In the genomic region with DNA sequence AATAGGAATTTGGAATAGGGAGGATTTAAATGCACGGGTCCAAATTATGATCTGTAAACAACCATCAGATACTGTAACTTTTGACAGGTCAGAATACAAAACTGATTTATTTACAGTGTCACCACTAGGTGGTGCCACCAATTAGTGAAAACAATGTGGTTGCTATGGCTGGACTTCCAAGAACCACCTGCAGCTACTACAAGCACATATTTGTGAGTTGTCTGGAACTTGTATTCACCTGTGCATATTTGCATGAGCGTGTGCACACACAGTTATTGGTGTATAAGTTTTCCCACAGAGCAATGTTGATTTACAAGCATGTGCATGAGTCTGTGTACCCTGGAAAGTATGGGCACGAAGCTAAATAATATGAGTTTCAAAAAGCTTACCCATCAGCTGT, we compare ENCODE assay signal across 8 cellular contexts. TPM values are rescaled to one million over a fixed set of nuclear protein-coding genes. Genes with fewer than 3 reads are reported as not detected.
DNase-seq lines count a peak whose midpoint lies in the region; ATAC-seq and TF ChIP-seq lines count a peak whose summit lies in the region.

No MANE protein-coding gene starts in this region.

- H3K9me3 ChIP-seq in PC-9 (ENCODE audit: insufficient read depth, low read depth), result no peaks in the 10 kb centered on the region

- no peaks in the 10 kb centered on the region for H3K27me3 ChIP-seq in PC-9 (ENCODE audit: insufficient read depth, low read depth)

- CTCF ChIA-PET in activated naive CD4-positive, alpha-beta T cell treated with anti-CD3 and anti-CD28 coated beads for 36 hours (lab: Charles Lee), result interaction anchor here (0.6 to 6.2 kb wide), 35 partner anchors 9 to 287 kb away, joined by 3 to 167 read pairs (median 4); partner anchors contain the start of genes CLTA and SPAG8
- CTCF ChIA-PET in PC-9 (lab: Charles Lee), result interaction anchor here (0.6 kb wide), 2 partner anchors 41 to 120 kb away, joined by 3 to 4 read pairs; no protein-coding TSS in a partner anchor

- H3K4me3 Mint-ChIP-seq in activated naive CD4-positive, alpha-beta T cell treated with anti-CD3 and anti-CD28 coated beads for 36 hours, result no peak overlapping the region

- H3K27ac Mint-ChIP-seq in activated naive CD4-positive, alpha-beta T cell treated with anti-CD3 and anti-CD28 coated beads for 36 hours, result no peak overlapping the region

- no peaks in the 10 kb centered on the region for H3K36me3 ChIP-seq in PC-9 (ENCODE audit: low read depth)

- H2AFZ ChIP-seq in PC-9, result no peak overlapping the region

- intact Hi-C loops in activated naive CD4-positive, alpha-beta T cell treated with anti-CD3 and anti-CD28 coated beads for 36 hours (cut with micrococcal nuclease), result loop anchor here (1.0 kb wide), 2 partner anchors 42 to 120 kb away; no protein-coding TSS in a partner anchor
- intact Hi-C loops in PC-9 (cut with micrococcal nuclease; ENCODE audit: unreplicated experiment), result loop anchor here (2.0 kb wide), 1 partner anchor 120 kb away; no protein-coding TSS in a partner anchor

- TF ChIP-seq CTCF in PC-9 (conservative IDR thresholded peaks at IDR 0.05), result peak; percentile 78

- no peaks in the 10 kb centered on the region for H3K9me3 Mint-ChIP-seq in activated naive CD4-positive, alpha-beta T cell treated with anti-CD3 and anti-CD28 coated beads for 36 hours

- no peaks in the 10 kb centered on the region for H3K9me2 ChIP-seq in PC-9 (ENCODE audit: insufficient read depth)

- H3K4me3 ChIP-seq in PC-9, result no peak overlapping the region

- ATAC-seq in GM21717 (IDR thresholded peaks at IDR 0.05; ENCODE audit: unreplicated experiment), result no peak

- DNase-seq in activated naive CD4-positive, alpha-beta T cell treated with anti-CD3 and anti-CD28 coated beads for 36 hours, result peak; percentile 52
- no peak for DNase-seq in activated naive CD4-positive, alpha-beta T cell treated with anti-CD3 and anti-CD28 coated beads, Interleukin-2, amount 50 U/mL, for 16 hours
- DNase-seq in KBM-7 (peak; percentile 59), PC-9 (peak in 1 of 2 experiments; percentile 54), medulla oblongata (ENCODE audit: extremely low spot score) (peak; percentile 71), mesenteric fat pad (ENCODE audit: low spot score) (no peak)
- peak; percentile 53 for DNase-seq in central memory CD4-positive, alpha-beta T cell

- H3K27me3 Mint-ChIP-seq in activated naive CD4-positive, alpha-beta T cell treated with anti-CD3 and anti-CD28 coated beads for 36 hours (ENCODE audit: low read depth), result no peaks in the 10 kb centered on the region

- POLR2A ChIA-PET in PC-9 (lab: Charles Lee; ENCODE audit: unreplicated experiment), result no interaction called here

- H3F3A ChIP-seq in PC-9 (ENCODE audit: insufficient read depth, low read depth), result peaks cover 20% of the 10 kb centered on the region

- H4K20me1 ChIP-seq in PC-9 (ENCODE audit: insufficient read depth), result no peaks in the 10 kb centered on the region

- no peaks in the 10 kb centered on the region for H3K36me3 Mint-ChIP-seq in activated naive CD4-positive, alpha-beta T cell treated with anti-CD3 and anti-CD28 coated beads for 36 hours (ENCODE audit: low read depth)

- no peaks in the 10 kb centered on the region for H3K79me2 ChIP-seq in PC-9 (ENCODE audit: low read depth)

- in situ Hi-C loops in KBM-7 (cut with MboI; ENCODE audit: low pct_unique_long_range_greater_than_20kb, low sequenced_read_pairs), result no loop called here

- H3K27ac ChIP-seq in PC-9, result no peak overlapping the region

- BruUV-seq in PC-9 (replicated peaks; lab: Mats Ljungman, UMichigan), result no TSS peak

- no peak overlapping the region for H3K4me2 ChIP-seq in PC-9

- peaks cover 38% of the 10 kb centered on the region for H3K4me1 ChIP-seq in PC-9 (replicated peaks; ENCODE audit: insufficient read depth)

- peaks cover 23% of the 10 kb centered on the region for H3K4me1 Mint-ChIP-seq in activated naive CD4-positive, alpha-beta T cell treated with anti-CD3 and anti-CD28 coated beads for 36 hours (ENCODE audit: low read depth)

RNA-seq across cellular contexts. Expression of gene HRCT1, which starts 3.0 kb away (rescaled TPM):
- not detected for total RNA-seq in activated naive CD4-positive, alpha-beta T cell treated with anti-CD3 and anti-CD28 coated beads for 36 hours
- total RNA-seq in PC-9 (2021), result 2.0 and 3.6 TPM in 2 replicates
- total RNA-seq in mesenteric fat pad, result 5.2 TPM

RNA-seq across cellular contexts. Expression of gene SPAAR, which starts 6.2 kb away (rescaled TPM):
- total RNA-seq in activated naive CD4-positive, alpha-beta T cell treated with anti-CD3 and anti-CD28 coated beads for 36 hours, result not detected
- total RNA-seq in PC-9 (2021) (0.72 and 0.73 TPM in 2 replicates), mesenteric fat pad (25.3 TPM)

RNA-seq across cellular contexts. Expression of gene OR13J1, which starts 32.8 kb away (rescaled TPM):
- total RNA-seq in activated naive CD4-positive, alpha-beta T cell treated with anti-CD3 and anti-CD28 coated beads for 36 hours, result not detected
- total RNA-seq in PC-9 (2021), result not detected in 2 replicates
- total RNA-seq in mesenteric fat pad, result not detected

RNA-seq across cellular contexts. Expression of gene OR2S2, which starts 54.9 kb away (rescaled TPM):
- total RNA-seq in activated naive CD4-positive, alpha-beta T cell treated with anti-CD3 and anti-CD28 coated beads for 36 hours, result not detected
- total RNA-seq in PC-9 (2021) (not detected in 2 replicates), mesenteric fat pad (not detected)

Comparison
In these comparisons a context has a peak if more than half of its experiments do, and no peak if none do; other contexts are left out.
1. DNase-seq: peak in activated naive CD4-positive, alpha-beta T cell treated with anti-CD3 and anti-CD28 coated beads for 36 hours (single experiment), KBM-7 (single experiment), central memory CD4-positive, alpha-beta T cell (single experiment) and medulla oblongata (single experiment); none in activated naive CD4-positive, alpha-beta T cell treated with anti-CD3 and anti-CD28 coated beads, Interleukin-2, amount 50 U/mL, for 16 hours (single experiment) and mesenteric fat pad (single experiment).
2. RNA of gene SPAAR, which starts 6.2 kb away (total RNA-seq): 25.3 TPM in mesenteric fat pad (single experiment); 0.72 to 0.73 TPM in PC-9 and not detected in activated naive CD4-positive, alpha-beta T cell treated with anti-CD3 and anti-CD28 coated beads for 36 hours; every median in the first group is over 10 times any median in the second.